Comparison of ENCODE assay signal across 1 cellular context in the genomic region with DNA sequence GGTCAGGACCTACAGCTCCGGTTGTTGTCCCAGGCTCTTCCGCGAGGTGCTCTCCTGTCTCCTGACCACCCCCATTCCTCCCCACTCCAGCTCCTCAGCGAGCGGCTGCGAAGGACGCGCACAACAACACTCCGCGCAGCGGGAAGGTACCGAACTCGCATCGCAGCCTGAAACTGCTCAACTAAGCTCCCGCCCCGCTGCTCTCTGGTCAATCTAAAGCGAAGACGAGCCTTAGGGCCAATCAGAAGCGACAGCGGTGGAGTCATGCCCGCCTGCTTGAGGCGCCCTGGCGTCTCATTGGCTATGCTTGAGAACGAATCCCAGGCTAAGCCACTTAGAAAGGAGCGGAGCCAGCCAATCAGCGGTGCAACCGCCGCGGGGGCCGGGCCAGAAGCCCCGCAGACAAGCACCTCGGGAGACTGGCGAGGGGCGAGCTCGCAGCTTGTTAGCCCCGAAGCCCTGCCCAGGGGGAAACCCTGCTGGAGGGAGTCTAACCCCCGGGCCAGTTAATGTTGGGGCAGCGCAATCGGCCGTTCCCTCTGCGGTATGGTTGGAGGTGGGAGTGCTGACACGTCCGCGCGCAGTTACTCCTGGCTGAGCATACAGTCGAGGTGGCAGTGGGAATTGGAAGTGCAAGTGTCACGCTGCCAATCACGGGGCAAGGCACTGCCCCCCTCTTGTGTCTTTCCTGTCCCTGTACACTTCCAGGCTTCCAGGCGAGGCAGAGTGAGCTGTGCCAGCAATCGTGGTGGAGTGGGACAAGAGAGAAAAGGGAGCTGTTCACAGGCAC.
A peak's percentile ranks its signal among the peaks of the same experiment; 100 is the strongest.
TF ChIP-seq lines count a peak whose summit lies in the region.

No MANE protein-coding gene starts in this region.

TF ChIP-seq in HepG2, 621 proteins besides CTCF, POLR2A, EP300 and RAD21 (continued from another document and continues in another):
- TF ChIP-seq, protein P1, sequence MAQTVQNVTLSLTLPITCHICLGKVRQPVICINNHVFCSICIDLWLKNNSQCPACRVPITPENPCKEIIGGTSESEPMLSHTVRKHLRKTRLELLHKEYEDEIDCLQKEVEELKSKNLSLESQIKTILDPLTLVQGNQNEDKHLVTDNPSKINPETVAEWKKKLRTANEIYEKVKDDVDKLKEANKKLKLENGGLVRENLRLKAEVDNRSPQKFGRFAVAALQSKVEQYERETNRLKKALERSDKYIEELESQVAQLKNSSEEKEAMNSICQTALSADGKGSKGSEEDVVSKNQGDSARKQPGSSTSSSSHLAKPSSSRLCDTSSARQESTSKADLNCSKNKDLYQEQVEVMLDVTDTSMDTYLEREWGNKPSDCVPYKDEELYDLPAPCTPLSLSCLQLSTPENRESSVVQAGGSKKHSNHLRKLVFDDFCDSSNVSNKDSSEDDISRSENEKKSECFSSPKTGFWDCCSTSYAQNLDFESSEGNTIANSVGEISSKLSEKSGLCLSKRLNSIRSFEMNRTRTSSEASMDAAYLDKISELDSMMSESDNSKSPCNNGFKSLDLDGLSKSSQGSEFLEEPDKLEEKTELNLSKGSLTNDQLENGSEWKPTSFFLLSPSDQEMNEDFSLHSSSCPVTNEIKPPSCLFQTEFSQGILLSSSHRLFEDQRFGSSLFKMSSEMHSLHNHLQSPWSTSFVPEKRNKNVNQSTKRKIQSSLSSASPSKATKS (CRISPR knock-in tag; IDR thresholded peaks at IDR 0.05): no peak
- TF ChIP-seq ZNF564 (CRISPR knock-in tag; IDR thresholded peaks at IDR 0.05): no peak
- no peak for TF ChIP-seq ZNF383 (CRISPR knock-in tag; IDR thresholded peaks at IDR 0.05; ENCODE audit: borderline replicate concordance)
- TF ChIP-seq NR2F6 (IDR thresholded peaks at IDR 0.05): no peak
- TF ChIP-seq NR2F6 (CRISPR knock-in tag; IDR thresholded peaks at IDR 0.05): no peak
- TF ChIP-seq REXO4 (CRISPR knock-in tag; IDR thresholded peaks at IDR 0.05; ENCODE audit: borderline replicate concordance): no peak
- no peak for TF ChIP-seq CEBPB (IDR thresholded peaks at IDR 0.05; ENCODE audit: borderline replicate concordance, low read depth, low read length)
- TF ChIP-seq HDAC6 (IDR thresholded peaks at IDR 0.05; ENCODE audit: low read depth, low read length): no peak
- no peak for TF ChIP-seq FOXK2 (IDR thresholded peaks at IDR 0.05)
- TF ChIP-seq, protein P2, sequence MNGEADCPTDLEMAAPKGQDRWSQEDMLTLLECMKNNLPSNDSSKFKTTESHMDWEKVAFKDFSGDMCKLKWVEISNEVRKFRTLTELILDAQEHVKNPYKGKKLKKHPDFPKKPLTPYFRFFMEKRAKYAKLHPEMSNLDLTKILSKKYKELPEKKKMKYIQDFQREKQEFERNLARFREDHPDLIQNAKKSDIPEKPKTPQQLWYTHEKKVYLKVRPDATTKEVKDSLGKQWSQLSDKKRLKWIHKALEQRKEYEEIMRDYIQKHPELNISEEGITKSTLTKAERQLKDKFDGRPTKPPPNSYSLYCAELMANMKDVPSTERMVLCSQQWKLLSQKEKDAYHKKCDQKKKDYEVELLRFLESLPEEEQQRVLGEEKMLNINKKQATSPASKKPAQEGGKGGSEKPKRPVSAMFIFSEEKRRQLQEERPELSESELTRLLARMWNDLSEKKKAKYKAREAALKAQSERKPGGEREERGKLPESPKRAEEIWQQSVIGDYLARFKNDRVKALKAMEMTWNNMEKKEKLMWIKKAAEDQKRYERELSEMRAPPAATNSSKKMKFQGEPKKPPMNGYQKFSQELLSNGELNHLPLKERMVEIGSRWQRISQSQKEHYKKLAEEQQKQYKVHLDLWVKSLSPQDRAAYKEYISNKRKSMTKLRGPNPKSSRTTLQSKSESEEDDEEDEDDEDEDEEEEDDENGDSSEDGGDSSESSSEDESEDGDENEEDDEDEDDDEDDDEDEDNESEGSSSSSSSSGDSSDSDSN (CRISPR knock-in tag; IDR thresholded peaks at IDR 0.05): peak; percentile 55; the same call in 1 of the 2 replicates
- TF ChIP-seq ELF3 (CRISPR knock-in tag; IDR thresholded peaks at IDR 0.05): no peak
- 0 out of 2 replicates have a peak, but pooled peaks have one; percentile 14 for TF ChIP-seq FOXO1 (CRISPR knock-in tag; IDR thresholded peaks at IDR 0.05)
- TF ChIP-seq AKAP8 (CRISPR knock-in tag; IDR thresholded peaks at IDR 0.05): no peak
- TF ChIP-seq ZNF446 (CRISPR knock-in tag; IDR thresholded peaks at IDR 0.05): no peak
- no peak for TF ChIP-seq ZNF644 (CRISPR knock-in tag; IDR thresholded peaks at IDR 0.05; ENCODE audit: low read depth)
- no peak; the same call in 1 of the 2 replicates for TF ChIP-seq ARHGAP35 (CRISPR knock-in tag; IDR thresholded peaks at IDR 0.05; ENCODE audit: borderline replicate concordance)
- TF ChIP-seq GZF1 (CRISPR knock-in tag; IDR thresholded peaks at IDR 0.05): no peak
- TF ChIP-seq ZNF292 (CRISPR knock-in tag; IDR thresholded peaks at IDR 0.05; ENCODE audit: borderline replicate concordance, low read depth): no peak; the same call in 1 of the 2 replicates
- TF ChIP-seq PLSCR1 (CRISPR knock-in tag; IDR thresholded peaks at IDR 0.05; ENCODE audit: borderline replicate concordance): no peak
- no peak for TF ChIP-seq ZNF570 (CRISPR knock-in tag; IDR thresholded peaks at IDR 0.05; ENCODE audit: borderline replicate concordance)
- no peak for TF ChIP-seq ZNF768 (CRISPR knock-in tag; IDR thresholded peaks at IDR 0.05)
- no peak for TF ChIP-seq SP1 (IDR thresholded peaks at IDR 0.05)
- TF ChIP-seq SP1 (CRISPR knock-in tag; IDR thresholded peaks at IDR 0.05): peak; percentile 53
- no peak for TF ChIP-seq ERF (CRISPR knock-in tag; IDR thresholded peaks at IDR 0.05)
- TF ChIP-seq ZNF350 (CRISPR knock-in tag; IDR thresholded peaks at IDR 0.05; ENCODE audit: borderline replicate concordance, low read depth): peak; percentile 33; the same call in 1 of the 2 replicates
- no peak for TF ChIP-seq MIER3 (CRISPR knock-in tag; IDR thresholded peaks at IDR 0.05; ENCODE audit: borderline replicate concordance)
- TF ChIP-seq STAT6 (CRISPR knock-in tag; IDR thresholded peaks at IDR 0.05; ENCODE audit: borderline replicate concordance): no peak
- peak; percentile 11; the same call in 1 of the 2 replicates for TF ChIP-seq RFX5 (IDR thresholded peaks at IDR 0.05; ENCODE audit: low read depth, low read length)
- TF ChIP-seq KLF15 (CRISPR knock-in tag; IDR thresholded peaks at IDR 0.05; ENCODE audit: borderline replicate concordance): no peak
- TF ChIP-seq, protein P3, sequence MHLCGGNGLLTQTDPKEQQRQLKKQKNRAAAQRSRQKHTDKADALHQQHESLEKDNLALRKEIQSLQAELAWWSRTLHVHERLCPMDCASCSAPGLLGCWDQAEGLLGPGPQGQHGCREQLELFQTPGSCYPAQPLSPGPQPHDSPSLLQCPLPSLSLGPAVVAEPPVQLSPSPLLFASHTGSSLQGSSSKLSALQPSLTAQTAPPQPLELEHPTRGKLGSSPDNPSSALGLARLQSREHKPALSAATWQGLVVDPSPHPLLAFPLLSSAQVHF (CRISPR knock-in tag; IDR thresholded peaks at IDR 0.05): no peak
- TF ChIP-seq ZEB1 (IDR thresholded peaks at IDR 0.05; ENCODE audit: insufficient replicate concordance, low read depth): no peak
- TF ChIP-seq ZNF101 (CRISPR knock-in tag; IDR thresholded peaks at IDR 0.05; ENCODE audit: borderline replicate concordance, low read depth): no peak
- TF ChIP-seq ZNF17 (CRISPR knock-in tag; IDR thresholded peaks at IDR 0.05): no peak
- TF ChIP-seq NFIC (IDR thresholded peaks at IDR 0.05; ENCODE audit: low read length): no peak
- no peak for TF ChIP-seq YY1 (IDR thresholded peaks at IDR 0.05; ENCODE audit: insufficient read depth, insufficient replicate concordance, low read depth, low read length)
- TF ChIP-seq SRSF1 (optimal IDR thresholded peaks at IDR 0.05; ENCODE audit: low read depth, low read length): no peak
- no peak for TF ChIP-seq AGO1 (IDR thresholded peaks at IDR 0.05; ENCODE audit: low read depth, low read length, poor library complexity, severe bottlenecking)
- TF ChIP-seq GMEB2 (CRISPR knock-in tag; IDR thresholded peaks at IDR 0.05; ENCODE audit: low read depth): no peak
- no peak; the same call in 1 of the 2 replicates for TF ChIP-seq NFKB2 (CRISPR knock-in tag; IDR thresholded peaks at IDR 0.05; ENCODE audit: borderline replicate concordance)
- no peak for TF ChIP-seq SRF (IDR thresholded peaks at IDR 0.05; ENCODE audit: low read depth, low read length)
- TF ChIP-seq ETV6 (CRISPR knock-in tag; conservative IDR thresholded peaks at IDR 0.05): no peak; the same call in 1 of the 2 replicates
- TF ChIP-seq, protein P4, sequence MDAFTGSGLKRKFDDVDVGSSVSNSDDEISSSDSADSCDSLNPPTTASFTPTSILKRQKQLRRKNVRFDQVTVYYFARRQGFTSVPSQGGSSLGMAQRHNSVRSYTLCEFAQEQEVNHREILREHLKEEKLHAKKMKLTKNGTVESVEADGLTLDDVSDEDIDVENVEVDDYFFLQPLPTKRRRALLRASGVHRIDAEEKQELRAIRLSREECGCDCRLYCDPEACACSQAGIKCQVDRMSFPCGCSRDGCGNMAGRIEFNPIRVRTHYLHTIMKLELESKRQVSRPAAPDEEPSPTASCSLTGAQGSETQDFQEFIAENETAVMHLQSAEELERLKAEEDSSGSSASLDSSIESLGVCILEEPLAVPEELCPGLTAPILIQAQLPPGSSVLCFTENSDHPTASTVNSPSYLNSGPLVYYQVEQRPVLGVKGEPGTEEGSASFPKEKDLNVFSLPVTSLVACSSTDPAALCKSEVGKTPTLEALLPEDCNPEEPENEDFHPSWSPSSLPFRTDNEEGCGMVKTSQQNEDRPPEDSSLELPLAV (CRISPR knock-in tag; conservative IDR thresholded peaks at IDR 0.05; ENCODE audit: low read depth): no peak
- TF ChIP-seq PRDM4 (CRISPR knock-in tag; IDR thresholded peaks at IDR 0.05; ENCODE audit: borderline replicate concordance): no peak
- TF ChIP-seq, protein P5, sequence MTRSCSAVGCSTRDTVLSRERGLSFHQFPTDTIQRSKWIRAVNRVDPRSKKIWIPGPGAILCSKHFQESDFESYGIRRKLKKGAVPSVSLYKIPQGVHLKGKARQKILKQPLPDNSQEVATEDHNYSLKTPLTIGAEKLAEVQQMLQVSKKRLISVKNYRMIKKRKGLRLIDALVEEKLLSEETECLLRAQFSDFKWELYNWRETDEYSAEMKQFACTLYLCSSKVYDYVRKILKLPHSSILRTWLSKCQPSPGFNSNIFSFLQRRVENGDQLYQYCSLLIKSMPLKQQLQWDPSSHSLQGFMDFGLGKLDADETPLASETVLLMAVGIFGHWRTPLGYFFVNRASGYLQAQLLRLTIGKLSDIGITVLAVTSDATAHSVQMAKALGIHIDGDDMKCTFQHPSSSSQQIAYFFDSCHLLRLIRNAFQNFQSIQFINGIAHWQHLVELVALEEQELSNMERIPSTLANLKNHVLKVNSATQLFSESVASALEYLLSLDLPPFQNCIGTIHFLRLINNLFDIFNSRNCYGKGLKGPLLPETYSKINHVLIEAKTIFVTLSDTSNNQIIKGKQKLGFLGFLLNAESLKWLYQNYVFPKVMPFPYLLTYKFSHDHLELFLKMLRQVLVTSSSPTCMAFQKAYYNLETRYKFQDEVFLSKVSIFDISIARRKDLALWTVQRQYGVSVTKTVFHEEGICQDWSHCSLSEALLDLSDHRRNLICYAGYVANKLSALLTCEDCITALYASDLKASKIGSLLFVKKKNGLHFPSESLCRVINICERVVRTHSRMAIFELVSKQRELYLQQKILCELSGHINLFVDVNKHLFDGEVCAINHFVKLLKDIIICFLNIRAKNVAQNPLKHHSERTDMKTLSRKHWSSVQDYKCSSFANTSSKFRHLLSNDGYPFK (CRISPR knock-in tag; IDR thresholded peaks at IDR 0.05; ENCODE audit: borderline replicate concordance): no peak
